ENCODE assay signal across 9 cellular contexts in the genomic region with DNA sequence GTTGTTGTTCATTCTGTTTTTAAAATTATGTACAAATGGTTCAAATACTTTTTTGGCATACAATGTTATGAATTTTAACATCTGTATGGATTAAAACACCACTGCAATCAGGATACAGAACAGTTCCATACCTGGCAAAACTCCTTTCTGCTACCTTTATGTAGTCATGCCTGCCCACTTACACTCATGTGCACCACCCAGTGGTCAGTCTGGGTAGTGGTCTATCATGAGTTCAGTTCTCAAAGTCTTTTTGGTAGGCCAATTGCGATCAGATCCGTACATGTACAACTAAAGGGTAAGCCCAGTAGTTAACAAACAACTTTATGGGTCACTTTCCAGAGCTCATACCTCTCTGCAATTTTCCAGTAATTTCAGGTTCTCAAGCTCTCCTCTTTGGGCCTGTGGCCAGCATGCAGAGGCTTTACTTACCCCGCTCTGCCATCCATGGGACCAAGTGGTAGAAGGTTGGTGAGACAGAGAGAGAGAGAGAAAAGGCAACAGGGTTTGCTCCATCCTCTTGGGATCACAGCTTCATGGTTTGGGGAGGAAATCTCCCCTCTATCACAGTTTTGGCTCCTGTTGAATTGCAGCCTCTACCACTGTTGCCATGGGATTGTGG.
A peak's percentile ranks its signal among the peaks of the same experiment; 100 is the strongest.
DNase-seq lines count a peak whose midpoint lies in the region; ATAC-seq, FAIRE-seq and TF ChIP-seq lines count a peak whose summit lies in the region.
"Had no signal": no experiment of that assay in that cellular context is flagged by ENCODE, and none has a peak within 500 bp of the region (broad histone marks: within the 10 kb centered on the region; RNA-seq: fewer than 3 reads in every experiment).

No MANE protein-coding gene starts in this region.

- peak; percentile 81 for TF ChIP-seq CTCF in kidney (IDR thresholded peaks at IDR 0.05; ENCODE audit: borderline replicate concordance, extremely low read depth, insufficient read depth)

- FAIRE-seq in TTC549 (lab: Jason Lieb, UNC) = peak; percentile 70
- FAIRE-seq in kidney (lab: Jason Lieb, UNC) = no peak
- FAIRE-seq: frontal cortex had no signal

- DNase-seq in EL = peak; percentile 53
- DNase-seq in KBM-7 = peak; percentile 53
- DNase-seq in brain pericyte (ENCODE audit: low read depth, low spot score) = peak; percentile 20
- no peak for DNase-seq in kidney
- DNase-seq in stimulated activated CD4-positive, alpha-beta T cell treated with anti-CD3 and anti-CD28 coated beads, Interleukin-4, amount 100 ng/mL, for 4 hours = peak; percentile 28 to 56
- no peak for DNase-seq in GF-D8 (lab: John Stamatoyannopoulos, UW)

- H3K4me1 ChIP-seq in kidney (ENCODE audit: control insufficient read depth in 1 of 2, insufficient read depth in 1 of 2, low read depth in 1 of 2, low read length in 2 of 2) = no peaks in the 10 kb centered on the region

- in situ Hi-C loops in KBM-7 (cut with MboI; ENCODE audit: low pct_unique_long_range_greater_than_20kb, low sequenced_read_pairs) = no loop called here

- H3K9me3 ChIP-seq in kidney (ENCODE audit: control insufficient read depth in 1 of 2, low read length in 2 of 2) = no peaks in the 10 kb centered on the region

- no peaks in the 10 kb centered on the region for H3K36me3 ChIP-seq in kidney (ENCODE audit: control insufficient read depth in 1 of 2, insufficient read depth in 2 of 2, low read length in 2 of 2)

- intact Hi-C loops in kidney (cut with DNase I) = no loop called here

- H3K9ac ChIP-seq in kidney (ENCODE audit: low read length in 2 of 2) = no peak overlapping the region

- peak; percentile 84 for ATAC-seq in GM21390 (IDR thresholded peaks at IDR 0.05; ENCODE audit: unreplicated experiment)

- H3K4me3 ChIP-seq in kidney (ENCODE audit: low read length in 2 of 2) = no peak overlapping the region

- no peak overlapping the region for H3K27ac ChIP-seq in kidney (ENCODE audit: low read depth in 2 of 2, low read length in 2 of 2)

Comparison
In these comparisons a context has a peak if more than half of its experiments do, and no peak if none do; other contexts are left out.
1. DNase-seq: peak in EL (single experiment), KBM-7 (single experiment), brain pericyte (single experiment) and stimulated activated CD4-positive, alpha-beta T cell treated with anti-CD3 and anti-CD28 coated beads, Interleukin-4, amount 100 ng/mL, for 4 hours (2 of 2); none in kidney (single experiment) and GF-D8 (single experiment).